Comparison of ENCODE assay signal across 8 cellular contexts in genomic region chr17:44556854-44557606, GRCh38. TPM values are rescaled to one million over a fixed set of nuclear protein-coding genes. Genes with fewer than 3 reads are reported as not detected.
DNase-seq lines count a peak whose midpoint lies in the region; ATAC-seq and TF ChIP-seq lines count a peak whose summit lies in the region.

FZD2 (plus strand) TSS chr17:44557484; CDS start chr17:44557689, 205 bp downstream.

- H3K9me3 ChIP-seq in esophagus squamous epithelium = no peaks in the 10 kb centered on the region
- no peaks in the 10 kb centered on the region for H3K9me3 ChIP-seq in mucosa of stomach (ENCODE audit: control insufficient read depth, low read length)

- H3K4me1 ChIP-seq in esophagus squamous epithelium (peaks cover 6 to 41% (median 11%) of the 10 kb centered on the region in 3 donors), mucosa of stomach (ENCODE audit: control insufficient read depth, insufficient read depth, low read length) (peaks cover 15% of the 10 kb centered on the region)

- intact Hi-C loops in esophagus squamous epithelium (cut with DNase I) = no loop called here

- 0% methylated on average over 26 to 38 of the region's 49 CpGs for WGBS in esophagus squamous epithelium, 2 donors

- peak; percentile 74 for ATAC-seq in stimulated activated naive CD8-positive, alpha-beta T cell treated with anti-CD3 and anti-CD28 coated beads, Interleukin-15, Interleukin-2, amounts not matched to agents 100 U/mL and 50 U/mL, for 24 hours
- ATAC-seq in HG03196 (IDR thresholded peaks at IDR 0.05; ENCODE audit: unreplicated experiment) = no peak

- H3K4me3 ChIP-seq in esophagus squamous epithelium = peak within 1 kb of the TSS; percentile 35 to 82 (median 56)
- H3K4me3 ChIP-seq in mucosa of stomach (ENCODE audit: low read length) = peak within 1 kb of the TSS; percentile 20

- H3K27me3 ChIP-seq in esophagus squamous epithelium (peaks cover 0 to 66% (median 0%) of the 10 kb centered on the region in 4 donors), mucosa of stomach (ENCODE audit: control insufficient read depth, insufficient read depth, low read length) (peaks cover 52% of the 10 kb centered on the region)

- H3K27ac ChIP-seq in esophagus squamous epithelium = peak within 1 kb of the TSS; percentile 46 to 85 (median 77)

- H3K9ac ChIP-seq in mucosa of stomach (ENCODE audit: low read length) = peak within 1 kb of the TSS; percentile 67

- peak in 1 of 4 donors; percentile 26 for TF ChIP-seq POLR2A in esophagus squamous epithelium (IDR thresholded peaks at IDR 0.05)

- no peak for TF ChIP-seq CTCF in esophagus squamous epithelium (IDR thresholded peaks at IDR 0.05)

- H3K36me3 ChIP-seq in esophagus squamous epithelium = no peaks in the 10 kb centered on the region
- no peaks in the 10 kb centered on the region for H3K36me3 ChIP-seq in mucosa of stomach (ENCODE audit: control insufficient read depth, insufficient read depth, low read length)

- DNase-seq in GDM1 (lab: John Stamatoyannopoulos, UW) (peak; percentile 89), HT-29 (ENCODE audit: low spot score) (peak; percentile 68), NCI-H82 treated with DMSO at 0.1 percent for 48 hours (lab: John Stamatoyannopoulos, UW; ENCODE audit: unreplicated experiment) (peak; percentile 99), esophagus squamous epithelium (lab: John Stamatoyannopoulos, UW) (peak; percentile 39)
- DNase-seq in activated CD8-positive, alpha-beta memory T cell treated with anti-CD3 and anti-CD28 coated beads, Interleukin-2, amount 50 U/mL, for 48 hours = peak; percentile 73
- DNase-seq in stimulated activated naive CD8-positive, alpha-beta T cell treated with anti-CD3 and anti-CD28 coated beads, Interleukin-15, Interleukin-2, amounts not matched to agents 100 U/mL and 50 U/mL, for 24 hours = peak; percentile 62

RNA-seq across cellular contexts. Expression of gene FZD2, which starts in this region (rescaled TPM):
- 0.47 and 1.0 TPM in 2 replicates for total RNA-seq in HT-29 (2014; rRNA removed; shearing (Covaris generic))
- 1 to 10 TPM in 2 of 4 donors, under 1 TPM in 1, not detected in 1; 0.26 to 1.5 (median 1.3) TPM for total RNA-seq in esophagus squamous epithelium

Comparison
In these comparisons a context has a peak if more than half of its experiments do, and no peak if none do; other contexts are left out.
1. DNase-seq: peak in every context shown above with its lines; median percentile 99 in NCI-H82 treated with DMSO at 0.1 percent for 48 hours; 89 in GDM1; 73 in activated CD8-positive, alpha-beta memory T cell treated with anti-CD3 and anti-CD28 coated beads, Interleukin-2, amount 50 U/mL, for 48 hours; 68 in HT-29; 62 in stimulated activated naive CD8-positive, alpha-beta T cell treated with anti-CD3 and anti-CD28 coated beads, Interleukin-15, Interleukin-2, amounts not matched to agents 100 U/mL and 50 U/mL, for 24 hours; 39 in esophagus squamous epithelium.